ENCODE assay signal across 3 cellular contexts in the genomic region with DNA sequence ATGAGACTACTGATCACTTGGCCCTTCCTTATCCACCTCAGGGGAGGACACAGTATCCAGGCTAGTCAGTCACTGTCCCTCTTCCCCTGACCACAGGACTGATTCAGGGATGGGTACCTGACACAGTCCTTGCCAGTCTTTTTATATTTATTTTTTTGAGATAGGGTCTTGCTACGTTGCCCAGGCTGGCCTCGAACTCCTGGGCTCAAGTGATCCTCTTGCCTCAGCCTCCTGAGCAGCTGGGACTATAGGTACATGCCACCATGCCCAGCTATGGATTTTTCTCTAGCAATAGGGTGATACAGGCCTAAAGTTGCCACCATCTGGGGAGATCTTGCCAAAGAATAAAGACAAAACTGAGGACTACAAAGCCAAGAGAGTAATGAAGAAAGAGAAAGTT.
TF ChIP-seq lines count a peak whose summit lies in the region.

No MANE protein-coding gene starts in this region.

TF ChIP-seq in HEK293, 187 proteins besides CTCF, POLR2A, EP300 and RAD21:
- TF ChIP-seq ZNF121 (tag by site-specific recombination; IDR thresholded peaks at IDR 0.05) (0 out of 2 replicates have a peak, but pooled peaks have one; percentile 54), ZBTB21 (tag by site-specific recombination; IDR thresholded peaks at IDR 0.05) (no peak)

TF ChIP-seq in K562, 482 proteins besides CTCF, POLR2A, EP300 and RAD21:
- TF ChIP-seq EP400 (IDR thresholded peaks at IDR 0.05) (no peak), ZEB2 (IDR thresholded peaks at IDR 0.05) (no peak), PML (IDR thresholded peaks at IDR 0.05; ENCODE audit: low read length) (no peak), PCBP1 (IDR thresholded peaks at IDR 0.05; ENCODE audit: low read depth, low read length, poor library complexity, severe bottlenecking) (no peak), BCL6 (CRISPR knock-in tag; IDR thresholded peaks at IDR 0.05) (no peak), KAT7 (CRISPR knock-in tag; IDR thresholded peaks at IDR 0.05; ENCODE audit: borderline replicate concordance) (0 out of 2 replicates have a peak, but pooled peaks have one; percentile 44), HIVEP1 (CRISPR knock-in tag; IDR thresholded peaks at IDR 0.05) (no peak), SNIP1 (IDR thresholded peaks at IDR 0.05; ENCODE audit: low read depth) (no peak), SRSF7 (optimal IDR thresholded peaks at IDR 0.05; ENCODE audit: low read depth, low read length) (no peak), ZNF121 (CRISPR knock-in tag; conservative IDR thresholded peaks at IDR 0.05) (peak; percentile 80), SETDB1 (IDR thresholded peaks at IDR 0.05; ENCODE audit: low read length) (no peak), SMARCC2 (IDR thresholded peaks at IDR 0.05; ENCODE audit: low read depth) (no peak), RBM25 (IDR thresholded peaks at IDR 0.05; ENCODE audit: low read depth, low read length, severe bottlenecking) (peak; percentile 38), RBBP5 (IDR thresholded peaks at IDR 0.05; ENCODE audit: borderline replicate concordance, insufficient read depth, low read length, poor library complexity, severe bottlenecking) (no peak), NFE2 (IDR thresholded peaks at IDR 0.05; ENCODE audit: low read depth) (no peak)
- TF ChIP-seq, protein P1, sequence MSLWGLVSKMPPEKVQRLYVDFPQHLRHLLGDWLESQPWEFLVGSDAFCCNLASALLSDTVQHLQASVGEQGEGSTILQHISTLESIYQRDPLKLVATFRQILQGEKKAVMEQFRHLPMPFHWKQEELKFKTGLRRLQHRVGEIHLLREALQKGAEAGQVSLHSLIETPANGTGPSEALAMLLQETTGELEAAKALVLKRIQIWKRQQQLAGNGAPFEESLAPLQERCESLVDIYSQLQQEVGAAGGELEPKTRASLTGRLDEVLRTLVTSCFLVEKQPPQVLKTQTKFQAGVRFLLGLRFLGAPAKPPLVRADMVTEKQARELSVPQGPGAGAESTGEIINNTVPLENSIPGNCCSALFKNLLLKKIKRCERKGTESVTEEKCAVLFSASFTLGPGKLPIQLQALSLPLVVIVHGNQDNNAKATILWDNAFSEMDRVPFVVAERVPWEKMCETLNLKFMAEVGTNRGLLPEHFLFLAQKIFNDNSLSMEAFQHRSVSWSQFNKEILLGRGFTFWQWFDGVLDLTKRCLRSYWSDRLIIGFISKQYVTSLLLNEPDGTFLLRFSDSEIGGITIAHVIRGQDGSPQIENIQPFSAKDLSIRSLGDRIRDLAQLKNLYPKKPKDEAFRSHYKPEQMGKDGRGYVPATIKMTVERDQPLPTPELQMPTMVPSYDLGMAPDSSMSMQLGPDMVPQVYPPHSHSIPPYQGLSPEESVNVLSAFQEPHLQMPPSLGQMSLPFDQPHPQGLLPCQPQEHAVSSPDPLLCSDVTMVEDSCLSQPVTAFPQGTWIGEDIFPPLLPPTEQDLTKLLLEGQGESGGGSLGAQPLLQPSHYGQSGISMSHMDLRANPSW (CRISPR knock-in tag; IDR thresholded peaks at IDR 0.05), result no peak

TF ChIP-seq in GM12891, 5 proteins besides CTCF, POLR2A, EP300 and RAD21:
- no peak for TF ChIP-seq POLR2AphosphoS5 (IDR thresholded peaks at IDR 0.05; ENCODE audit: low read depth, low read length)
- no peak for TF ChIP-seq TAF1 (IDR thresholded peaks at IDR 0.05; ENCODE audit: low read depth, low read length)
- no peak for TF ChIP-seq PAX5 (IDR thresholded peaks at IDR 0.05; ENCODE audit: insufficient read depth, low read length, severe bottlenecking)
- TF ChIP-seq POU2F2 (IDR thresholded peaks at IDR 0.05; ENCODE audit: low read depth, low read length), result no peak
- TF ChIP-seq SPI1 (IDR thresholded peaks at IDR 0.05; ENCODE audit: low read depth, low read length), result no peak
